In genomic region chr9:89112243-89112642, GRCh38 we compare ENCODE assay signal across 26 cellular contexts.
"Had no signal": no experiment of that assay in that cellular context is flagged by ENCODE, and none has a peak within 500 bp of the region (broad histone marks: within the 10 kb centered on the region; RNA-seq: fewer than 3 reads in every experiment).

No MANE protein-coding gene starts in this region.

- H3K4me3 ChIP-seq: colonic mucosa, esophagus squamous epithelium, gastrocnemius medialis, heart right ventricle, lower lobe of right lung, mucosa of descending colon had no signal

- H3K27ac ChIP-seq: colonic mucosa, epithelial cell of prostate, esophagus squamous epithelium, gastrocnemius medialis, heart right ventricle, lower lobe of right lung had no signal

- H3K9me3 Mint-ChIP-seq: dendritic cell treated with granulocyte-macrophage colony-stimulating factor and Interleukin-4, amounts not matched to agents 40 ng/mL and 50 ng/mL, for 4 days; mesothelial cell of epicardium had no signal

- H3K9me3 ChIP-seq: colonic mucosa, esophagus squamous epithelium, gastrocnemius medialis, lower lobe of right lung, mucosa of descending colon had no signal

- ATAC-seq: esophagus mucosa; gastrocnemius medialis; heart right ventricle; left colon; left lobe of liver; left ventricle myocardium superior; lower lobe of right lung; mucosa of descending colon; naive thymus-derived CD8-positive, alpha-beta T cell had no signal

- H3K36me3 Mint-ChIP-seq: mesothelial cell of epicardium had no signal

- H3K36me3 ChIP-seq: colonic mucosa, esophagus squamous epithelium, gastrocnemius medialis, heart right ventricle, lower lobe of right lung had no signal

- H3K4me3 Mint-ChIP-seq: dendritic cell treated with granulocyte-macrophage colony-stimulating factor and Interleukin-4, amounts not matched to agents 40 ng/mL and 50 ng/mL, for 4 days; mesothelial cell of epicardium; naive B cell; naive thymus-derived CD8-positive, alpha-beta T cell had no signal

- H3K4me1 Mint-ChIP-seq: mesothelial cell of epicardium, naive B cell had no signal

- H3K4me1 ChIP-seq: colonic mucosa, esophagus squamous epithelium, gastrocnemius medialis, heart right ventricle, lower lobe of right lung had no signal

- H3K27me3 ChIP-seq: colonic mucosa, esophagus squamous epithelium, gastrocnemius medialis had no signal

- DNase-seq: colonic mucosa; cortex of kidney; effector CD4-positive, alpha-beta T cell; effector memory CD4-positive, alpha-beta T cell; erythroblast; esophagus squamous epithelium; foreskin fibroblast; foreskin melanocyte; gastrocnemius medialis; glutamatergic neuron; head of caudate nucleus; heart right ventricle; islet precursor cell; kidney; kidney glomerular epithelial cell; left colon; left ventricle myocardium superior; lower lobe of right lung; mucosa of descending colon; naive B cell; naive thymus-derived CD8-positive, alpha-beta T cell had no signal

- H3K27ac Mint-ChIP-seq: dendritic cell treated with granulocyte-macrophage colony-stimulating factor and Interleukin-4, amounts not matched to agents 40 ng/mL and 50 ng/mL, for 4 days; mesothelial cell of epicardium; naive B cell; naive thymus-derived CD8-positive, alpha-beta T cell had no signal

- FAIRE-seq: kidney had no signal
